14 cellular contexts compared by ENCODE assay signal in the genomic region with DNA sequence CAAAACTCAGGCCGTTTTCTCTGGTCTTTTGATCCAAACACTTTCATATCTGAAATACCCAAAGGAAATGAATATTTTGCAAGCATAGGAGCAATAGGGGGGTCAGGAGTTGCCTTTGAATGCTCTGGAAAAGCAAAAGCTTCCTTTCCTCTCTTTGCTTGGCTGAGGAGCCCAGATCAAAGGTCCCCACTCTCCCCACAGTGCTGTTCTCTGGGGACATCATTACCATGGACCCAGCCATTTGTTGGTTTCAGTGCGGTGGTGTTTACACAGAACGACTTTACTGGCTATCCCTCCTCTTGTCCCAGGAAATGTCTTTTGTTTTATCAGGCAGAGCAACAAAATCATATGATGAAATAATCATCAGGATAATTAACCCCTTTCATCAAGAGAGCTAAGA.
DNase-seq lines count a peak whose midpoint lies in the region; ATAC-seq and TF ChIP-seq lines count a peak whose summit lies in the region.
"Had no signal": no experiment of that assay in that cellular context is flagged by ENCODE, and none has a peak within 500 bp of the region (broad histone marks: within the 10 kb centered on the region; RNA-seq: fewer than 3 reads in every experiment).

No MANE protein-coding gene starts in this region.

- peaks cover 7% of the 10 kb centered on the region for H3K27me3 Mint-ChIP-seq in neural progenitor cell (ENCODE audit: insufficient read depth, low read depth)
- H3K27me3 Mint-ChIP-seq in activated T-cell treated with anti-CD3 and anti-CD28 coated beads, Interleukin-2, amount 50 U/mL, for 72 hours (ENCODE audit: low read depth): peaks cover 32% of the 10 kb centered on the region

- no peaks in the 10 kb centered on the region for H3F3A ChIP-seq in neural progenitor cell (ENCODE audit: low read depth)

- no peak overlapping the region for H3K9ac ChIP-seq in neural progenitor cell

- H3K79me2 ChIP-seq in neural progenitor cell (ENCODE audit: low read depth): no peaks in the 10 kb centered on the region

- peaks cover 4% of the 10 kb centered on the region for H3K4me1 ChIP-seq in RWPE2 (ENCODE audit: insufficient read depth, poor library complexity, severe bottlenecking)
- H3K4me1 ChIP-seq in neural progenitor cell: peaks cover 9% of the 10 kb centered on the region

- H3K27me3 ChIP-seq in RWPE2 (ENCODE audit: insufficient read depth, poor library complexity, severe bottlenecking) (no peaks in the 10 kb centered on the region), neural progenitor cell (no peaks in the 10 kb centered on the region)

- H3K27ac ChIP-seq in RWPE2 (ENCODE audit: poor library complexity, severe bottlenecking) (peak overlapping the region; percentile 55), neural progenitor cell (no peak overlapping the region)

- no peaks in the 10 kb centered on the region for H3K9me3 ChIP-seq in RWPE2 (ENCODE audit: severe bottlenecking)
- H3K9me3 ChIP-seq in neural progenitor cell (ENCODE audit: low read depth): no peaks in the 10 kb centered on the region

- no peak overlapping the region for H3K4me2 ChIP-seq in neural progenitor cell

- no peak for ATAC-seq in RWPE2 (ENCODE audit: low read depth)
- no peak for ATAC-seq in activated T-cell treated with anti-CD3 and anti-CD28 coated beads, Interleukin-2, amount 50 U/mL, for 72 hours (replicated peaks in 1 of 2)
- ATAC-seq in HG03108 (IDR thresholded peaks at IDR 0.05; ENCODE audit: unreplicated experiment): no peak
- ATAC-seq: Panc1, T-cell had no signal

- H3K4me1 Mint-ChIP-seq in neural progenitor cell: peaks cover 46% of the 10 kb centered on the region
- H3K4me1 Mint-ChIP-seq in activated T-cell treated with anti-CD3 and anti-CD28 coated beads, Interleukin-2, amount 50 U/mL, for 72 hours (ENCODE audit: low read depth): no peaks in the 10 kb centered on the region
- H3K4me1 Mint-ChIP-seq: T-cell had no signal

- no peak overlapping the region for H3K4me3 Mint-ChIP-seq in neural progenitor cell
- no peak overlapping the region for H3K4me3 Mint-ChIP-seq in activated T-cell treated with anti-CD3 and anti-CD28 coated beads, Interleukin-2, amount 50 U/mL, for 72 hours
- H3K4me3 Mint-ChIP-seq: IgD-negative memory B cell, T-cell had no signal

- H3K4me3 ChIP-seq in RWPE2 (ENCODE audit: severe bottlenecking) (no peak overlapping the region), neural progenitor cell (no peak overlapping the region)

- H2AFZ ChIP-seq in neural progenitor cell (replicated peaks): no peak overlapping the region

- H3K36me3 Mint-ChIP-seq in neural progenitor cell: no peaks in the 10 kb centered on the region
- no peaks in the 10 kb centered on the region for H3K36me3 Mint-ChIP-seq in activated T-cell treated with anti-CD3 and anti-CD28 coated beads, Interleukin-2, amount 50 U/mL, for 72 hours (ENCODE audit: insufficient read depth in 2 of 2)
- H3K36me3 Mint-ChIP-seq: T-cell had no signal

- H3K36me3 ChIP-seq in RWPE2 (ENCODE audit: low read depth): no peaks in the 10 kb centered on the region
- no peaks in the 10 kb centered on the region for H3K36me3 ChIP-seq in neural progenitor cell

- peak overlapping the region; percentile 80 for H3K27ac Mint-ChIP-seq in neural progenitor cell
- H3K27ac Mint-ChIP-seq in activated T-cell treated with anti-CD3 and anti-CD28 coated beads, Interleukin-2, amount 50 U/mL, for 72 hours: no peak overlapping the region
- H3K27ac Mint-ChIP-seq: T-cell had no signal

- no peak for TF ChIP-seq CTCF in RWPE2 (IDR thresholded peaks at IDR 0.05; ENCODE audit: poor library complexity, severe bottlenecking)
- no peak for TF ChIP-seq CTCF in neural progenitor cell (IDR thresholded peaks at IDR 0.05)

- H3K9me3 Mint-ChIP-seq in neural progenitor cell: peaks cover 5% of the 10 kb centered on the region
- H3K9me3 Mint-ChIP-seq in activated T-cell treated with anti-CD3 and anti-CD28 coated beads, Interleukin-2, amount 50 U/mL, for 72 hours: no peaks in the 10 kb centered on the region
- H3K9me3 Mint-ChIP-seq: T-cell had no signal

- peak; percentile 16 for DNase-seq in NCI-H748 (lab: John Stamatoyannopoulos, UW; ENCODE audit: unreplicated experiment)
- DNase-seq in NCI-H748 treated with DMSO at 0.1 percent for 48 hours (lab: John Stamatoyannopoulos, UW): no peak
- DNase-seq in RWPE2 (ENCODE audit: low spot score): no peak
- no peak for DNase-seq in neural progenitor cell (ENCODE audit: low spot score)
- DNase-seq in medulla oblongata (ENCODE audit: extremely low spot score): no peak
- DNase-seq in activated T-cell treated with anti-CD3 and anti-CD28 coated beads, Interleukin-2, amount 50 U/mL, for 72 hours: no peak
- DNase-seq: MV-4-11; NCI-H1436 treated with DMSO at 0.1 percent for 48 hours; NCI-H2171 treated with DMSO at 0.1 percent for 48 hours; NK-92 treated with Interleukin-12 subunit alpha and Interleukin-12 subunit beta, amount 100 ng/mL, for 24 hours; T-cell had no signal

- H4K20me1 ChIP-seq in neural progenitor cell (ENCODE audit: low read depth): no peaks in the 10 kb centered on the region
